Comparison of ENCODE assay signal across 9 cellular contexts in genomic region chr20:23147964-23148720, GRCh38.
A peak's percentile ranks its signal among the peaks of the same experiment; 100 is the strongest.
DNase-seq lines count a peak whose midpoint lies in the region; ATAC-seq, FAIRE-seq and TF ChIP-seq lines count a peak whose summit lies in the region.
"Had no signal": no experiment of that assay in that cellular context is flagged by ENCODE, and none has a peak within 500 bp of the region (broad histone marks: within the 10 kb centered on the region; RNA-seq: fewer than 3 reads in every experiment).

No MANE protein-coding gene starts in this region.

- no peak for FAIRE-seq in pancreas (lab: Jason Lieb, UNC)

- peak; percentile 45 to 49 for DNase-seq in SHP77 (lab: John Stamatoyannopoulos, UW)
- no peak for DNase-seq in SHP77 treated with DMSO at 0.1 percent for 48 hours (lab: John Stamatoyannopoulos, UW)
- no peak for DNase-seq in SK-N-SH
- DNase-seq in effector memory CD8-positive, alpha-beta T cell: no peak
- DNase-seq in pancreas: no peak
- DNase-seq in NCI-H128 (lab: John Stamatoyannopoulos, UW; ENCODE audit: unreplicated experiment): no peak
- no peak for DNase-seq in NCI-H187 (lab: John Stamatoyannopoulos, UW)

- TF ChIP-seq EP300 in SK-N-SH (IDR thresholded peaks at IDR 0.05; ENCODE audit: borderline replicate concordance in 1 of 2, low read depth in 1 of 2, low read length in 1 of 2): peak in 1 of 2 experiments; percentile 56; a peak in 1 of 4 replicates

- no peak overlapping the region for H2AFZ ChIP-seq in SK-N-SH (ENCODE audit: low read depth)

- H3K27ac ChIP-seq in SK-N-SH (ENCODE audit: low read depth in 2 of 2, low read length in 1 of 2) (peak overlapping the region in 1 of 2 experiments; percentile 65; a peak in 2 of 4 replicates), pancreas (peak overlapping the region in 2 of 4 donors; percentile 44 to 60)

- H3K9me3 ChIP-seq in SK-N-SH: no peaks in the 10 kb centered on the region
- no peaks in the 10 kb centered on the region for H3K9me3 ChIP-seq in pancreas

- no peaks in the 10 kb centered on the region for H3K36me3 Mint-ChIP-seq in effector memory CD8-positive, alpha-beta T cell (ENCODE audit: insufficient read depth)

- H3K9me2 ChIP-seq in SK-N-SH: no peaks in the 10 kb centered on the region

- POLR2A ChIA-PET in SK-N-SH (lab: Yijun Ruan, JAX): no interaction called here

- H3K4me2 ChIP-seq in SK-N-SH: peak overlapping the region; percentile 25; the same call in 1 of the 2 replicates

- H3K4me3 Mint-ChIP-seq in effector memory CD8-positive, alpha-beta T cell: no peak overlapping the region
- H3K4me3 Mint-ChIP-seq: B cell had no signal

- TF ChIP-seq CTCF in SK-N-SH (IDR thresholded peaks at IDR 0.05): no peak
- TF ChIP-seq CTCF in pancreas (IDR thresholded peaks at IDR 0.05): no peak

- H3K9me3 Mint-ChIP-seq in effector memory CD8-positive, alpha-beta T cell: no peaks in the 10 kb centered on the region

- H3K4me1 ChIP-seq in SK-N-SH (ENCODE audit: control insufficient read depth in 1 of 2, insufficient read depth in 2 of 2, low read depth in 1 of 2, low read length in 1 of 2): peaks cover 0 to 45% of the 10 kb centered on the region in 2 experiments; a peak in 3 of 4 replicates
- no peaks in the 10 kb centered on the region for H3K4me1 ChIP-seq in pancreas

- intact Hi-C loops in pancreas (cut with DNase I): no loop called here

- no peak for TF ChIP-seq RAD21 in SK-N-SH (IDR thresholded peaks at IDR 0.05; ENCODE audit: low read length)

- peaks cover 0 to 12% of the 10 kb centered on the region in 2 donors for H3K27me3 Mint-ChIP-seq in effector memory CD8-positive, alpha-beta T cell

- WGBS in SK-N-SH (ENCODE audit: low lambda C conversion rate): 29% methylated on average over 7 of the region's 9 CpGs
- WGBS in pancreas, 2 donors: 60 to 69% methylated on average over 9 of the region's 9 CpGs

- peak overlapping the region; percentile 12; the same call in 1 of the 2 replicates for H3K9ac ChIP-seq in SK-N-SH

- H3K4me1 Mint-ChIP-seq in effector memory CD8-positive, alpha-beta T cell (ENCODE audit: low read depth in 2 of 2): peaks cover 0 to 4% of the 10 kb centered on the region in 2 donors
- H3K4me1 Mint-ChIP-seq: B cell had no signal

- no peak overlapping the region for H3K27ac Mint-ChIP-seq in effector memory CD8-positive, alpha-beta T cell
- H3K27ac Mint-ChIP-seq: B cell had no signal

- CTCF ChIA-PET in SK-N-SH (lab: Yijun Ruan, JAX): no interaction called here

- no peaks in the 10 kb centered on the region for H4K20me1 ChIP-seq in SK-N-SH (ENCODE audit: insufficient read depth)

- H3K36me3 ChIP-seq in SK-N-SH (replicated peaks in 1 of 2; ENCODE audit: control insufficient read depth in 1 of 2, insufficient read depth in 2 of 2, low read length in 1 of 2) (no peaks in the 10 kb centered on the region), pancreas (no peaks in the 10 kb centered on the region)

- H3F3A ChIP-seq in SK-N-SH (replicated peaks; ENCODE audit: insufficient read depth): peaks cover 29% of the 10 kb centered on the region

- peak; percentile 46 for ATAC-seq in HG03060 (IDR thresholded peaks at IDR 0.05; ENCODE audit: low read depth, unreplicated experiment)
- peak; percentile 39 for ATAC-seq in effector memory CD8-positive, alpha-beta T cell (replicated peaks)
- peak in 3 of 4 donors; percentile 54 to 69 (median 63) for ATAC-seq in pancreas

- H3K27me3 ChIP-seq in SK-N-SH (ENCODE audit: insufficient read depth): no peaks in the 10 kb centered on the region
- H3K27me3 ChIP-seq in pancreas: no peaks in the 10 kb centered on the region

- no peak overlapping the region for H3K4me3 ChIP-seq in SK-N-SH (ENCODE audit: low read depth in 2 of 2, low read length in 1 of 2)
- H3K4me3 ChIP-seq in pancreas: no peak overlapping the region

- H3K79me2 ChIP-seq in SK-N-SH (ENCODE audit: insufficient read depth): no peaks in the 10 kb centered on the region

TF ChIP-seq in SK-N-SH, 30 proteins besides CTCF, POLR2A, EP300 and RAD21:
- TF ChIP-seq ELF1 (IDR thresholded peaks at IDR 0.05) (no peak), FOXM1 (IDR thresholded peaks at IDR 0.05; ENCODE audit: low read depth) (no peak), FOSL2 (IDR thresholded peaks at IDR 0.05; ENCODE audit: borderline replicate concordance, low read depth) (peak; percentile 86; the same call in 1 of the 2 replicates), MEF2A (IDR thresholded peaks at IDR 0.05; ENCODE audit: borderline replicate concordance, low read depth) (peak; percentile 20; the same call in 1 of the 2 replicates), GABPA (IDR thresholded peaks at IDR 0.05; ENCODE audit: low read depth) (peak; percentile 58), SMC3 (IDR thresholded peaks at IDR 0.05; ENCODE audit: low read depth, low read length) (no peak), POLR2AphosphoS5 (IDR thresholded peaks at IDR 0.05; ENCODE audit: low read depth, low read length) (0 out of 2 replicates have a peak, but pooled peaks have one; percentile 22), YY1 (IDR thresholded peaks at IDR 0.05; ENCODE audit: low read depth) (no peak), REST (IDR thresholded peaks at IDR 0.05; ENCODE audit: low read depth, low read length) (no peak), RXRA (IDR thresholded peaks at IDR 0.05; ENCODE audit: borderline replicate concordance, low read depth) (peak; percentile 44; the same call in 1 of the 2 replicates), SIN3A (IDR thresholded peaks at IDR 0.05; ENCODE audit: borderline replicate concordance, low read depth, low read length) (no peak), PBX3 (IDR thresholded peaks at IDR 0.05) (peak; percentile 97), USF2 (IDR thresholded peaks at IDR 0.05; ENCODE audit: borderline replicate concordance, low read depth, low read length) (no peak), RFX5 (IDR thresholded peaks at IDR 0.05; ENCODE audit: low read length) (no peak), TCF12 (IDR thresholded peaks at IDR 0.05) (peak; percentile 81), TAF1 (IDR thresholded peaks at IDR 0.05; ENCODE audit: borderline replicate concordance, low read depth, low read length) (no peak), NFIC (IDR thresholded peaks at IDR 0.05; ENCODE audit: borderline replicate concordance) (peak; percentile 52; the same call in 1 of the 2 replicates), EZH2phosphoT487 (IDR thresholded peaks at IDR 0.05; ENCODE audit: borderline replicate concordance, low read depth) (no peak), JUND (IDR thresholded peaks at IDR 0.05) (peak; percentile 82), GATA2 (CRISPR knock-in tag; IDR thresholded peaks at IDR 0.05) (no peak)

Comparison
In these comparisons a context has a peak if more than half of its experiments do, and no peak if none do; other contexts are left out.
1. DNase-seq: peak in SHP77 (2 of 2); none in SHP77 treated with DMSO at 0.1 percent for 48 hours (single experiment), SK-N-SH (single experiment), effector memory CD8-positive, alpha-beta T cell (0 of 3), pancreas (0 of 6), NCI-H128 (single experiment) and NCI-H187 (0 of 2).
2. Peak in every context shown above with its lines, with median percentiles within 50 percentile points of each other: ATAC-seq.